Comparison of ENCODE assay signal across 17 cellular contexts in genomic region chr2:141317986-141318385, GRCh38.
"Had no signal": no experiment of that assay in that cellular context is flagged by ENCODE, and none has a peak within 500 bp of the region (broad histone marks: within the 10 kb centered on the region; RNA-seq: fewer than 3 reads in every experiment).

No MANE protein-coding gene starts in this region.

- H3K36me3 ChIP-seq: ascending aorta, heart left ventricle, left lung had no signal

- H3K9me3 Mint-ChIP-seq: memory B cell, nephron had no signal

- DNase-seq: activated CD4-positive, alpha-beta memory T cell treated with anti-CD3 and anti-CD28 coated beads for 36 hours; activated gamma-delta T cell treated with Interleukin-2 at 50 U/mL for 16 hours; activated naive CD8-positive, alpha-beta T cell treated with anti-CD3 and anti-CD28 coated beads for 36 hours; activated T-cell treated with anti-CD3 and anti-CD28 coated beads, Interleukin-2, amount 50 U/mL, for 48 hours; effector CD8-positive, alpha-beta T cell; heart left ventricle; islet precursor cell; left lung; psoas muscle; stimulated activated CD4-positive, alpha-beta T cell treated with anti-CD3 and anti-CD28 coated beads, Interleukin-4, amount 100 ng/mL, for 1 hour; T-helper 2 cell had no signal

- H3K27me3 Mint-ChIP-seq: activated CD4-positive, alpha-beta memory T cell treated with anti-CD3 and anti-CD28 coated beads for 36 hours; activated naive CD8-positive, alpha-beta T cell treated with anti-CD3 and anti-CD28 coated beads for 36 hours; memory B cell; stimulated activated naive CD8-positive, alpha-beta T cell treated with anti-CD3 and anti-CD28 coated beads, Interleukin-15, Interleukin-2, amounts not matched to agents 100 ng/mL and 50 ng/mL, for 24 hours had no signal

- H3K27ac Mint-ChIP-seq: activated CD4-positive, alpha-beta memory T cell treated with anti-CD3 and anti-CD28 coated beads for 36 hours; activated naive CD8-positive, alpha-beta T cell treated with anti-CD3 and anti-CD28 coated beads for 36 hours; memory B cell; nephron; stimulated activated naive CD8-positive, alpha-beta T cell treated with anti-CD3 and anti-CD28 coated beads, Interleukin-15, Interleukin-2, amounts not matched to agents 100 ng/mL and 50 ng/mL, for 24 hours had no signal

- H3K4me1 Mint-ChIP-seq: activated naive CD8-positive, alpha-beta T cell treated with anti-CD3 and anti-CD28 coated beads for 36 hours; memory B cell; nephron had no signal

- H3K4me3 Mint-ChIP-seq: activated CD4-positive, alpha-beta memory T cell treated with anti-CD3 and anti-CD28 coated beads for 36 hours; activated naive CD8-positive, alpha-beta T cell treated with anti-CD3 and anti-CD28 coated beads for 36 hours; memory B cell; nephron; stimulated activated naive CD8-positive, alpha-beta T cell treated with anti-CD3 and anti-CD28 coated beads, Interleukin-15, Interleukin-2, amounts not matched to agents 100 ng/mL and 50 ng/mL, for 24 hours had no signal

- H3K27me3 ChIP-seq: ascending aorta, foreskin keratinocyte, heart left ventricle, left lung had no signal

- H3K27ac ChIP-seq: ascending aorta, coronary artery, foreskin keratinocyte, heart left ventricle, left lung, psoas muscle had no signal

- H3K9me3 ChIP-seq: ascending aorta, heart left ventricle, psoas muscle had no signal

- H3K4me3 ChIP-seq: ascending aorta, coronary artery, heart left ventricle, left lung, psoas muscle had no signal

- ATAC-seq: foreskin keratinocyte, heart left ventricle, left lung, psoas muscle had no signal

- H3K36me3 Mint-ChIP-seq: activated CD4-positive, alpha-beta memory T cell treated with anti-CD3 and anti-CD28 coated beads for 36 hours; activated naive CD8-positive, alpha-beta T cell treated with anti-CD3 and anti-CD28 coated beads for 36 hours; memory B cell had no signal

- H3K4me1 ChIP-seq: ascending aorta, heart left ventricle, left lung, psoas muscle had no signal
